ENCODE assay signal across 18 cellular contexts in the genomic region with DNA sequence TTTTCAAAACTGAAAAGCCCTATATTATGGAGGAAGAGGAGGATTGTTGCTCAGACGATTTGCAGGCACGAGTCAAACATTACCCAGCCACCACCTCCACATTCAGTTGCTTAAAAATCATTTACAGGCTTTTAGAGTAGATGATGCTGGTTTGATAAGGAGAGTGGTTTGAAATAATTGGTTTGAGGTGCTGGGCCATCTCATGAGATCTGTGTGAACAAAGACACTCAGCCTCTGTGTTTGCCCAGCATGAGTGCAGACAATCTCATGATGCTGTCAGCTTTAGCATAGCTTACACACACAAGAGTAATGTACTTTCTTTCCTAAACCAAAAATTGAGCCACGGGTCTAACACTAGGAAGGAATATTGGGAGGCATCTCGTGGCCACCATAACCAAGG. TPM values are rescaled to one million over a fixed set of nuclear protein-coding genes. Genes with fewer than 3 reads are reported as not detected.
DNase-seq lines count a peak whose midpoint lies in the region; ATAC-seq and TF ChIP-seq lines count a peak whose summit lies in the region.
"Had no signal": no experiment of that assay in that cellular context is flagged by ENCODE, and none has a peak within 500 bp of the region (broad histone marks: within the 10 kb centered on the region; RNA-seq: fewer than 3 reads in every experiment).

No MANE protein-coding gene starts in this region.

- H3K4me1 Mint-ChIP-seq in T-helper 1 cell treated with Interleukin-12 subunit alpha and Interleukin-12 subunit beta and Interleukin-4 antibody, amounts not matched to agents 30 μg/mL and 1 μg/mL, for 36 hours (ENCODE audit: low read depth) = peaks cover 41% of the 10 kb centered on the region
- peaks cover 77% of the 10 kb centered on the region for H3K4me1 Mint-ChIP-seq in activated CD4-positive, alpha-beta memory T cell treated with anti-CD3 and anti-CD28 coated beads, Interleukin-2, amount 10 ng/mL, durations not matched to agents 7 days and 5 days
- peaks cover 20 to 54% (median 52%) of the 10 kb centered on the region in 4 donors for H3K4me1 Mint-ChIP-seq in naive thymus-derived CD8-positive, alpha-beta T cell

- H3K27ac Mint-ChIP-seq in T-helper 1 cell treated with Interleukin-12 subunit alpha and Interleukin-12 subunit beta and Interleukin-4 antibody, amounts not matched to agents 30 μg/mL and 1 μg/mL, for 36 hours = peak overlapping the region; percentile 53
- peak overlapping the region; percentile 55 for H3K27ac Mint-ChIP-seq in activated CD4-positive, alpha-beta memory T cell treated with anti-CD3 and anti-CD28 coated beads, Interleukin-2, amount 10 ng/mL, durations not matched to agents 7 days and 5 days
- H3K27ac Mint-ChIP-seq in naive thymus-derived CD8-positive, alpha-beta T cell = peak overlapping the region in 6 of 10 donors; percentile 23 to 97 (median 54)
- H3K27ac Mint-ChIP-seq: H9 had no signal

- H3K36me3 ChIP-seq in H7 (replicated peaks; ENCODE audit: control insufficient read depth, insufficient read depth, low read length) = peaks cover 2% of the 10 kb centered on the region
- H3K36me3 ChIP-seq: breast epithelium had no signal

- no peaks in the 10 kb centered on the region for H3K9me3 Mint-ChIP-seq in T-helper 1 cell treated with Interleukin-12 subunit alpha and Interleukin-12 subunit beta and Interleukin-4 antibody, amounts not matched to agents 30 μg/mL and 1 μg/mL, for 36 hours
- no peaks in the 10 kb centered on the region for H3K9me3 Mint-ChIP-seq in activated CD4-positive, alpha-beta memory T cell treated with anti-CD3 and anti-CD28 coated beads, Interleukin-2, amount 10 ng/mL, durations not matched to agents 7 days and 5 days
- H3K9me3 Mint-ChIP-seq in naive thymus-derived CD8-positive, alpha-beta T cell = no peaks in the 10 kb centered on the region
- H3K9me3 Mint-ChIP-seq: H9 had no signal

- H3K4me3 ChIP-seq in H7 (ENCODE audit: insufficient read depth, low read depth, low read length) = no peak overlapping the region
- H3K4me3 ChIP-seq: breast epithelium, esophagus muscularis mucosa, right atrium auricular region had no signal

- H3K27me3 Mint-ChIP-seq in T-helper 1 cell treated with Interleukin-12 subunit alpha and Interleukin-12 subunit beta and Interleukin-4 antibody, amounts not matched to agents 30 μg/mL and 1 μg/mL, for 36 hours (ENCODE audit: low read depth) = no peaks in the 10 kb centered on the region
- H3K27me3 Mint-ChIP-seq in activated CD4-positive, alpha-beta memory T cell treated with anti-CD3 and anti-CD28 coated beads, Interleukin-2, amount 10 ng/mL, durations not matched to agents 7 days and 5 days = no peaks in the 10 kb centered on the region
- H3K27me3 Mint-ChIP-seq in naive thymus-derived CD8-positive, alpha-beta T cell = no peaks in the 10 kb centered on the region

- TF ChIP-seq POLR2A in GM18505 (IDR thresholded peaks at IDR 0.05; ENCODE audit: borderline replicate concordance, extremely low read depth, insufficient read depth, insufficient read length) = peak; percentile 4

- no peak overlapping the region for H3K4me3 Mint-ChIP-seq in T-helper 1 cell treated with Interleukin-12 subunit alpha and Interleukin-12 subunit beta and Interleukin-4 antibody, amounts not matched to agents 30 μg/mL and 1 μg/mL, for 36 hours
- H3K4me3 Mint-ChIP-seq in activated CD4-positive, alpha-beta memory T cell treated with anti-CD3 and anti-CD28 coated beads, Interleukin-2, amount 10 ng/mL, durations not matched to agents 7 days and 5 days = no peak overlapping the region
- H3K4me3 Mint-ChIP-seq in naive thymus-derived CD8-positive, alpha-beta T cell = peak overlapping the region in 3 of 10 donors; percentile 4 to 41 (median 10)
- H3K4me3 Mint-ChIP-seq: H9 had no signal

- no peak for ATAC-seq in GM18505 (IDR thresholded peaks at IDR 0.05; ENCODE audit: unreplicated experiment)
- ATAC-seq in naive thymus-derived CD8-positive, alpha-beta T cell = no peak

- DNase-seq in T-helper 1 cell (no peak), iPS-NIHi11 (ENCODE audit: low spot score) (no peak), NCI-H82 treated with DMSO at 0.1 percent for 48 hours (lab: John Stamatoyannopoulos, UW; ENCODE audit: unreplicated experiment) (no peak), H7 (no peak)
- DNase-seq in activated CD4-positive, alpha-beta memory T cell treated with anti-CD3 and anti-CD28 coated beads, Interleukin-2, amount 10 ng/mL, durations not matched to agents 7 days and 5 days = no peak
- no peak for DNase-seq in naive thymus-derived CD8-positive, alpha-beta T cell
- DNase-seq: activated CD4-positive, alpha-beta T cell treated with anti-CD3 and anti-CD28 coated beads, Interleukin-2, amount 50 U/mL, for 1 hour; H9; NCI-H2081; NCI-H69; stimulated activated CD4-positive, alpha-beta T cell treated with anti-CD3 and anti-CD28 coated beads, Interleukin-2, amount 100 ng/mL, for 24 hours; trophoblast cell had no signal

- CTCF ChIA-PET in activated CD4-positive, alpha-beta memory T cell treated with anti-CD3 and anti-CD28 coated beads, Interleukin-2, amount 10 ng/mL, durations not matched to agents 7 days and 5 days (lab: Charles Lee) = interaction anchor here (0.9 to 2.0 kb wide), 2 partner anchors 14 to 71 kb away, joined by 3 to 5 read pairs; no protein-coding TSS in a partner anchor

- peaks cover 22% of the 10 kb centered on the region for H3K36me3 Mint-ChIP-seq in T-helper 1 cell treated with Interleukin-12 subunit alpha and Interleukin-12 subunit beta and Interleukin-4 antibody, amounts not matched to agents 30 μg/mL and 1 μg/mL, for 36 hours (ENCODE audit: low read depth)
- peaks cover 79% of the 10 kb centered on the region for H3K36me3 Mint-ChIP-seq in activated CD4-positive, alpha-beta memory T cell treated with anti-CD3 and anti-CD28 coated beads, Interleukin-2, amount 10 ng/mL, durations not matched to agents 7 days and 5 days (ENCODE audit: low read depth)
- H3K36me3 Mint-ChIP-seq in naive thymus-derived CD8-positive, alpha-beta T cell = peaks cover 0 to 30% (median 8%) of the 10 kb centered on the region in 3 donors

- H3K27me3 ChIP-seq in H7 (ENCODE audit: control insufficient read depth, insufficient read depth, low read length) = peaks cover 15% of the 10 kb centered on the region
- H3K27me3 ChIP-seq: breast epithelium, esophagus muscularis mucosa, right atrium auricular region had no signal

- POLR2A ChIA-PET in activated CD4-positive, alpha-beta memory T cell treated with anti-CD3 and anti-CD28 coated beads, Interleukin-2, amount 10 ng/mL, durations not matched to agents 7 days and 5 days (lab: Charles Lee) = no interaction called here
- POLR2A ChIA-PET in naive thymus-derived CD8-positive, alpha-beta T cell (lab: Charles Lee) = no interaction called here

RNA-seq across cellular contexts. Expression of a gene that starts 4.3 kb away (rescaled TPM):
- 100 to 1,000 TPM in 1 of 2 experiments, 10 to 100 TPM in 1; 94.5 to 101 TPM for total RNA-seq in activated CD4-positive, alpha-beta memory T cell treated with anti-CD3 and anti-CD28 coated beads, Interleukin-2, amount 10 ng/mL, durations not matched to agents 7 days and 5 days
- total RNA-seq in naive thymus-derived CD8-positive, alpha-beta T cell = 10 to 100 TPM; 14.5 to 17.4 TPM
- 10 to 100 TPM; 11.4 to 13.7 (median 11.5) TPM for polyA plus RNA-seq in naive thymus-derived CD8-positive, alpha-beta T cell
- total RNA-seq in H7 (2014; rRNA removed; shearing (Covaris generic)) = 9.7 and 16.4 TPM in 2 replicates

RNA-seq across cellular contexts. Expression of a gene that starts 32.2 kb away (rescaled TPM):
- total RNA-seq in activated CD4-positive, alpha-beta memory T cell treated with anti-CD3 and anti-CD28 coated beads, Interleukin-2, amount 10 ng/mL, durations not matched to agents 7 days and 5 days = under 1 TPM; 0.33 to 0.68 TPM
- total RNA-seq in naive thymus-derived CD8-positive, alpha-beta T cell = not detected
- not detected for polyA plus RNA-seq in naive thymus-derived CD8-positive, alpha-beta T cell
- not detected in 2 replicates for total RNA-seq in H7 (2014; rRNA removed; shearing (Covaris generic))
- total RNA-seq: H9; right atrium auricular region; T-helper 1 cell treated with Interleukin-12 subunit alpha and Interleukin-12 subunit beta and Interleukin-4 antibody, amounts not matched to agents 30 ng/mL and 1 ng/mL, for 36 hours had no signal

RNA-seq across cellular contexts. Expression of a gene that starts 37.7 kb away (rescaled TPM):
- under 1 TPM; 0.35 to 0.50 TPM for total RNA-seq in activated CD4-positive, alpha-beta memory T cell treated with anti-CD3 and anti-CD28 coated beads, Interleukin-2, amount 10 ng/mL, durations not matched to agents 7 days and 5 days
- total RNA-seq in naive thymus-derived CD8-positive, alpha-beta T cell = not detected
- under 1 TPM in 2 of 3 donors, not detected in 1; 0.09 to 0.21 TPM for polyA plus RNA-seq in naive thymus-derived CD8-positive, alpha-beta T cell
- total RNA-seq in H7 (2014; rRNA removed; shearing (Covaris generic)) = 3.1 and 3.4 TPM in 2 replicates

RNA-seq across cellular contexts. Expression of a gene that starts 41.7 kb away (rescaled TPM):
- not detected for total RNA-seq in activated CD4-positive, alpha-beta memory T cell treated with anti-CD3 and anti-CD28 coated beads, Interleukin-2, amount 10 ng/mL, durations not matched to agents 7 days and 5 days
- total RNA-seq in naive thymus-derived CD8-positive, alpha-beta T cell = not detected
- polyA plus RNA-seq in naive thymus-derived CD8-positive, alpha-beta T cell = not detected
- not detected in 2 replicates for total RNA-seq in H7 (2014; rRNA removed; shearing (Covaris generic))
- total RNA-seq: breast epithelium; esophagus muscularis mucosa; H9; right atrium auricular region; T-helper 1 cell treated with Interleukin-12 subunit alpha and Interleukin-12 subunit beta and Interleukin-4 antibody, amounts not matched to agents 30 ng/mL and 1 ng/mL, for 36 hours had no signal
